Comparison of ENCODE assay signal across 14 cellular contexts in the genomic region with DNA sequence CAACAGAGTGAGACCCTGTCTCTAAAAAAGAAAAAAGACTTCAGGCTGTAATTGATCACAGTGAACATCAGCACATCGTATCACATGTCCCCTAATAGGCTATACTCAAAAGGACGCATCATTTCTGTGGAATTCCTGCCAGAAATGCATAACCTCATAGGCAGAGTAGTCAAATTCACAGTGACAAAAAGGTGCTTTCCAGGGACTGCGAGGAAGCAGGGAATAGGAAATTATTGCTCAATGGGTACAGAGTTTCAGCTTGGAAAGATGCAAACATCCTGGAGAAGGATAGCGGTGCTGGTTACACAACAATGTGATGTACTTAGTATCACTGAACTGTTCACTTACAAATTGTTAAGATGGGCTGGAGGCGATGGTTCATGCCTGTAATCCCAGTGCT. TPM values are rescaled to one million over a fixed set of nuclear protein-coding genes. Genes with fewer than 3 reads are reported as not detected.
DNase-seq lines count a peak whose midpoint lies in the region; ATAC-seq and TF ChIP-seq lines count a peak whose summit lies in the region.
"Had no signal": no experiment of that assay in that cellular context is flagged by ENCODE, and none has a peak within 500 bp of the region (broad histone marks: within the 10 kb centered on the region; RNA-seq: fewer than 3 reads in every experiment).

No MANE protein-coding gene starts in this region.

- H3K4me3 Mint-ChIP-seq in activated CD4-positive, alpha-beta T cell treated with anti-CD3 and anti-CD28 coated beads for 36 hours, result no peak overlapping the region
- H3K4me3 Mint-ChIP-seq: B cell; CD4-positive, alpha-beta T cell; HFFc6 had no signal

- H3K27ac Mint-ChIP-seq in activated CD4-positive, alpha-beta T cell treated with anti-CD3 and anti-CD28 coated beads for 36 hours, result no peak overlapping the region
- H3K27ac Mint-ChIP-seq: B cell; CD4-positive, alpha-beta T cell; HFFc6 had no signal

- CTCF ChIA-PET in SK-N-SH (lab: Yijun Ruan, JAX), result interaction anchor here (0.8 kb wide), 1 partner anchor 133 kb away, joined by 3 read pairs; no protein-coding TSS in a partner anchor
- CTCF ChIA-PET in activated CD4-positive, alpha-beta T cell treated with anti-CD3 and anti-CD28 coated beads for 36 hours (lab: Charles Lee), result interaction anchor here (0.6 kb wide), 1 partner anchor 42 kb away, joined by 4 read pairs; no protein-coding TSS in a partner anchor

- TF ChIP-seq RAD21 in SK-N-SH (IDR thresholded peaks at IDR 0.05; ENCODE audit: low read length), result no peak

- ATAC-seq in activated CD4-positive, alpha-beta T cell treated with anti-CD3 and anti-CD28 coated beads for 36 hours, result no peak

- 19% methylated on average over 5 of the region's 5 CpGs for WGBS in SK-N-SH (ENCODE audit: low lambda C conversion rate)

- no peak overlapping the region for H3K27ac ChIP-seq in SK-N-SH (ENCODE audit: low read depth in 2 of 2, low read length in 1 of 2)

- peak in 1 of 2 experiments; percentile 59; a peak in 1 of 4 replicates for TF ChIP-seq EP300 in SK-N-SH (IDR thresholded peaks at IDR 0.05; ENCODE audit: borderline replicate concordance in 1 of 2, low read depth in 1 of 2, low read length in 1 of 2)

- H4K20me1 ChIP-seq in SK-N-SH (ENCODE audit: insufficient read depth), result no peaks in the 10 kb centered on the region

- no peak overlapping the region for H3K9ac ChIP-seq in SK-N-SH

- no peaks in the 10 kb centered on the region for H3K9me3 Mint-ChIP-seq in activated CD4-positive, alpha-beta T cell treated with anti-CD3 and anti-CD28 coated beads for 36 hours (ENCODE audit: low read depth)
- H3K9me3 Mint-ChIP-seq: CD4-positive, alpha-beta T cell; HFFc6 had no signal

- H3F3A ChIP-seq in SK-N-SH (replicated peaks; ENCODE audit: insufficient read depth), result peaks cover 5% of the 10 kb centered on the region

- H3K4me1 Mint-ChIP-seq in activated CD4-positive, alpha-beta T cell treated with anti-CD3 and anti-CD28 coated beads for 36 hours, result no peaks in the 10 kb centered on the region
- H3K4me1 Mint-ChIP-seq: B cell had no signal

- H3K9me2 ChIP-seq in SK-N-SH, result no peaks in the 10 kb centered on the region

- POLR2A ChIA-PET in SK-N-SH (lab: Yijun Ruan, JAX), result no interaction called here
- POLR2A ChIA-PET in activated CD4-positive, alpha-beta T cell treated with anti-CD3 and anti-CD28 coated beads for 36 hours (lab: Charles Lee), result no interaction called here

- TF ChIP-seq CTCF in SK-N-SH (IDR thresholded peaks at IDR 0.05) (no peak), epithelial cell of esophagus (IDR thresholded peaks at IDR 0.05; ENCODE audit: insufficient read depth, low read depth, low read length, missing control alignments) (no peak)

- intact Hi-C loops in activated CD4-positive, alpha-beta T cell treated with anti-CD3 and anti-CD28 coated beads for 36 hours (cut with DNase I, micrococcal nuclease), result loop anchor here in 1 of 2 experiments (5.0 to 10.0 kb wide), 2 partner anchors 98 to 446 kb away; no protein-coding TSS in a partner anchor

- H2AFZ ChIP-seq in SK-N-SH (ENCODE audit: low read depth), result no peak overlapping the region

- H3K79me2 ChIP-seq in SK-N-SH (ENCODE audit: insufficient read depth), result no peaks in the 10 kb centered on the region

- H3K36me3 Mint-ChIP-seq in activated CD4-positive, alpha-beta T cell treated with anti-CD3 and anti-CD28 coated beads for 36 hours (ENCODE audit: low read depth), result no peaks in the 10 kb centered on the region

- H3K4me3 ChIP-seq in SK-N-SH (ENCODE audit: low read depth in 2 of 2, low read length in 1 of 2) (no peak overlapping the region), epithelial cell of esophagus (ENCODE audit: low read length) (no peak overlapping the region)

- DNase-seq in Caki2 (ENCODE audit: low read depth) (peak; percentile 44), SK-N-SH (no peak), epithelial cell of esophagus (ENCODE audit: low read depth) (peak; percentile 22), kidney tubule cell (ENCODE audit: low spot score) (peak; percentile 76), iPS-NIHi11 (ENCODE audit: low spot score) (no peak), middle frontal gyrus (ENCODE audit: extremely low spot score, low spot score) (no peak)
- no peak for DNase-seq in activated CD4-positive, alpha-beta T cell treated with anti-CD3 and anti-CD28 coated beads for 36 hours
- DNase-seq: CD4-positive, alpha-beta T cell; HFFc6; KG1; NCI-H1092; NCI-H1694 treated with DMSO at 0.1 percent for 48 hours; NCI-H82 had no signal

- no peaks in the 10 kb centered on the region for H3K36me3 ChIP-seq in SK-N-SH (replicated peaks in 1 of 2; ENCODE audit: control insufficient read depth in 1 of 2, insufficient read depth in 2 of 2, low read length in 1 of 2)

- in situ Hi-C loops in Caki2 (cut with HindIII; ENCODE audit: low pct_unique_long_range_greater_than_20kb, low sequenced_read_pairs), result no loop called here

- H3K27me3 Mint-ChIP-seq in activated CD4-positive, alpha-beta T cell treated with anti-CD3 and anti-CD28 coated beads for 36 hours, result peaks cover 5% of the 10 kb centered on the region

- H3K27me3 ChIP-seq in SK-N-SH (ENCODE audit: insufficient read depth), result no peaks in the 10 kb centered on the region

- no peaks in the 10 kb centered on the region for H3K9me3 ChIP-seq in SK-N-SH

- peaks cover 0 to 3% of the 10 kb centered on the region in 2 experiments; a peak in 1 of 4 replicates for H3K4me1 ChIP-seq in SK-N-SH (ENCODE audit: control insufficient read depth in 1 of 2, insufficient read depth in 2 of 2, low read depth in 1 of 2, low read length in 1 of 2)

- no peak overlapping the region for H3K4me2 ChIP-seq in SK-N-SH

TF ChIP-seq in SK-N-SH, 30 proteins besides CTCF, POLR2A, EP300 and RAD21 (continues in another document):
- TF ChIP-seq TCF12 (IDR thresholded peaks at IDR 0.05) (peak; percentile 80), GABPA (IDR thresholded peaks at IDR 0.05; ENCODE audit: low read depth) (no peak), CHD2 (IDR thresholded peaks at IDR 0.05; ENCODE audit: low read length, partially characterized antibody) (no peak), ELF1 (IDR thresholded peaks at IDR 0.05) (no peak), FOSL2 (IDR thresholded peaks at IDR 0.05; ENCODE audit: borderline replicate concordance, low read depth) (peak; percentile 50; the same call in 1 of the 2 replicates), POLR2AphosphoS5 (IDR thresholded peaks at IDR 0.05; ENCODE audit: low read depth, low read length) (peak; percentile 32; the same call in 1 of the 2 replicates), TEAD4 (IDR thresholded peaks at IDR 0.05; ENCODE audit: borderline replicate concordance, insufficient read depth) (peak; percentile 44; the same call in 1 of the 2 replicates), RCOR1 (IDR thresholded peaks at IDR 0.05; ENCODE audit: low read length) (no peak)
- TF ChIP-seq, protein P1, sequence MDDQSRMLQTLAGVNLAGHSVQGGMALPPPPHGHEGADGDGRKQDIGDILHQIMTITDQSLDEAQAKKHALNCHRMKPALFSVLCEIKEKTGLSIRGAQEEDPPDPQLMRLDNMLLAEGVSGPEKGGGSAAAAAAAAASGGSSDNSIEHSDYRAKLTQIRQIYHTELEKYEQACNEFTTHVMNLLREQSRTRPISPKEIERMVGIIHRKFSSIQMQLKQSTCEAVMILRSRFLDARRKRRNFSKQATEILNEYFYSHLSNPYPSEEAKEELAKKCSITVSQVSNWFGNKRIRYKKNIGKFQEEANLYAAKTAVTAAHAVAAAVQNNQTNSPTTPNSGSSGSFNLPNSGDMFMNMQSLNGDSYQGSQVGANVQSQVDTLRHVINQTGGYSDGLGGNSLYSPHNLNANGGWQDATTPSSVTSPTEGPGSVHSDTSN (IDR thresholded peaks at IDR 0.05), result peak; percentile 70
- TF ChIP-seq, protein P2, sequence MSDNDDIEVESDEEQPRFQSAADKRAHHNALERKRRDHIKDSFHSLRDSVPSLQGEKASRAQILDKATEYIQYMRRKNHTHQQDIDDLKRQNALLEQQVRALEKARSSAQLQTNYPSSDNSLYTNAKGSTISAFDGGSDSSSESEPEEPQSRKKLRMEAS (IDR thresholded peaks at IDR 0.05; ENCODE audit: low read depth), result peak; percentile 31; the same call in 1 of the 2 replicates
- TF ChIP-seq, protein P3, sequence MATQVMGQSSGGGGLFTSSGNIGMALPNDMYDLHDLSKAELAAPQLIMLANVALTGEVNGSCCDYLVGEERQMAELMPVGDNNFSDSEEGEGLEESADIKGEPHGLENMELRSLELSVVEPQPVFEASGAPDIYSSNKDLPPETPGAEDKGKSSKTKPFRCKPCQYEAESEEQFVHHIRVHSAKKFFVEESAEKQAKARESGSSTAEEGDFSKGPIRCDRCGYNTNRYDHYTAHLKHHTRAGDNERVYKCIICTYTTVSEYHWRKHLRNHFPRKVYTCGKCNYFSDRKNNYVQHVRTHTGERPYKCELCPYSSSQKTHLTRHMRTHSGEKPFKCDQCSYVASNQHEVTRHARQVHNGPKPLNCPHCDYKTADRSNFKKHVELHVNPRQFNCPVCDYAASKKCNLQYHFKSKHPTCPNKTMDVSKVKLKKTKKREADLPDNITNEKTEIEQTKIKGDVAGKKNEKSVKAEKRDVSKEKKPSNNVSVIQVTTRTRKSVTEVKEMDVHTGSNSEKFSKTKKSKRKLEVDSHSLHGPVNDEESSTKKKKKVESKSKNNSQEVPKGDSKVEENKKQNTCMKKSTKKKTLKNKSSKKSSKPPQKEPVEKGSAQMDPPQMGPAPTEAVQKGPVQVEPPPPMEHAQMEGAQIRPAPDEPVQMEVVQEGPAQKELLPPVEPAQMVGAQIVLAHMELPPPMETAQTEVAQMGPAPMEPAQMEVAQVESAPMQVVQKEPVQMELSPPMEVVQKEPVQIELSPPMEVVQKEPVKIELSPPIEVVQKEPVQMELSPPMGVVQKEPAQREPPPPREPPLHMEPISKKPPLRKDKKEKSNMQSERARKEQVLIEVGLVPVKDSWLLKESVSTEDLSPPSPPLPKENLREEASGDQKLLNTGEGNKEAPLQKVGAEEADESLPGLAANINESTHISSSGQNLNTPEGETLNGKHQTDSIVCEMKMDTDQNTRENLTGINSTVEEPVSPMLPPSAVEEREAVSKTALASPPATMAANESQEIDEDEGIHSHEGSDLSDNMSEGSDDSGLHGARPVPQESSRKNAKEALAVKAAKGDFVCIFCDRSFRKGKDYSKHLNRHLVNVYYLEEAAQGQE (IDR thresholded peaks at IDR 0.05; ENCODE audit: low read depth, low read length), result 0 out of 2 replicates have a peak, but pooled peaks have one; percentile 19

RNA-seq across cellular contexts. Expression of a gene that starts 41.1 kb away (rescaled TPM):
- 90.3 and 174 TPM in 2 replicates for total RNA-seq in Caki2 (2014; rRNA removed; shearing (Covaris generic); ENCODE audit: low replicate concordance)
- polyA plus RNA-seq in SK-N-SH (2012; rRNA removed), result 49.6 and 56.8 TPM in 2 replicates
- 12.2 and 17.6 TPM in 2 replicates for polyA plus RNA-seq in SK-N-SH (2012; cell fraction: cytosol; rRNA removed)
- 308 and 479 TPM in 2 replicates for polyA plus RNA-seq in SK-N-SH (2012; cell fraction: nucleus; rRNA removed)
- total RNA-seq in activated CD4-positive, alpha-beta T cell treated with anti-CD3 and anti-CD28 coated beads for 36 hours, result 10 to 100 TPM; 35.9 to 39.9 TPM

RNA-seq across cellular contexts. Expression of a gene that starts 51.0 kb away (rescaled TPM):
- total RNA-seq in Caki2 (2014; rRNA removed; shearing (Covaris generic); ENCODE audit: low replicate concordance), result 170 and 176 TPM in 2 replicates
- polyA plus RNA-seq in SK-N-SH (2012; rRNA removed), result 470 and 554 TPM in 2 replicates
- polyA plus RNA-seq in SK-N-SH (2012; cell fraction: cytosol; rRNA removed), result 460 and 463 TPM in 2 replicates
- polyA plus RNA-seq in SK-N-SH (2012; cell fraction: nucleus; rRNA removed), result 129 and 187 TPM in 2 replicates
- total RNA-seq in activated CD4-positive, alpha-beta T cell treated with anti-CD3 and anti-CD28 coated beads for 36 hours, result 100 to 1,000 TPM; 115 to 142 TPM

Comparison
In these comparisons a context has a peak if more than half of its experiments do, and no peak if none do; other contexts are left out.
1. DNase-seq: peak in Caki2 (single experiment), epithelial cell of esophagus (single experiment) and kidney tubule cell (single experiment); none in SK-N-SH (single experiment), activated CD4-positive, alpha-beta T cell treated with anti-CD3 and anti-CD28 coated beads for 36 hours (single experiment), iPS-NIHi11 (single experiment) and middle frontal gyrus (single experiment).